In genomic region chr2:234335676-234336228, GRCh38 we compare ENCODE assay signal across 8 cellular contexts.
DNase-seq lines count a peak whose midpoint lies in the region; ATAC-seq, FAIRE-seq and TF ChIP-seq lines count a peak whose summit lies in the region.

No MANE protein-coding gene starts in this region.

- intact Hi-C loops in endothelial cell of umbilical vein (cut with micrococcal nuclease) = no loop called here
- intact Hi-C loops in Calu3 (cut with micrococcal nuclease; ENCODE audit: unreplicated experiment) = no loop called here

- H3K4me3 Mint-ChIP-seq in naive B cell (peak overlapping the region in 3 of 8 donors; percentile 4 to 40 (median 37)), Calu3 (ENCODE audit: low read depth, unreplicated experiment) (no peak overlapping the region)
- H3K4me3 Mint-ChIP-seq in stimulated activated naive CD8-positive, alpha-beta T cell treated with anti-CD3 and anti-CD28 coated beads, Interleukin-15, Interleukin-2, amounts not matched to agents 100 ng/mL and 50 ng/mL, for 24 hours = peak overlapping the region; percentile 12

- no peak for DNase-seq in activated CD4-positive, CD25-positive, alpha-beta regulatory T cell treated with anti-CD3 and anti-CD28 coated beads, Interleukin-2, amount 50 U/mL, for 72 hours
- peak; percentile 14 to 15 for DNase-seq in activated CD8-positive, alpha-beta memory T cell treated with anti-CD3 and anti-CD28 coated beads for 4 hours (ENCODE audit: low read depth in 2 of 2)
- peak; percentile 13 for DNase-seq in endothelial cell of umbilical vein (ENCODE audit: low read depth, low spot score)
- peak; percentile 56 for DNase-seq in naive B cell
- no peak for DNase-seq in Calu3

- H3K9me3 Mint-ChIP-seq in naive B cell (peaks cover 6 to 21% (median 10%) of the 10 kb centered on the region in 7 donors), Calu3 (ENCODE audit: low read depth, unreplicated experiment) (no peaks in the 10 kb centered on the region)
- peaks cover 12% of the 10 kb centered on the region for H3K9me3 Mint-ChIP-seq in stimulated activated naive CD8-positive, alpha-beta T cell treated with anti-CD3 and anti-CD28 coated beads, Interleukin-15, Interleukin-2, amounts not matched to agents 100 ng/mL and 50 ng/mL, for 24 hours

- CTCF ChIA-PET in endothelial cell of umbilical vein (lab: Charles Lee) (interaction anchor here (0.5 to 1.4 kb wide), 4 partner anchors 11 to 781 kb away, joined by 3 to 4 read pairs (median 3); no protein-coding TSS in a partner anchor), Calu3 (lab: Charles Lee) (no interaction called here)

- H3K27ac Mint-ChIP-seq in naive B cell (peak overlapping the region; percentile 26 to 93 (median 79)), Calu3 (ENCODE audit: unreplicated experiment) (no peak overlapping the region)
- H3K27ac Mint-ChIP-seq in stimulated activated naive CD8-positive, alpha-beta T cell treated with anti-CD3 and anti-CD28 coated beads, Interleukin-15, Interleukin-2, amounts not matched to agents 100 ng/mL and 50 ng/mL, for 24 hours = peak overlapping the region; percentile 86

- H3K4me1 Mint-ChIP-seq in naive B cell (peaks cover 21 to 35% (median 33%) of the 10 kb centered on the region in 3 donors), Calu3 (ENCODE audit: low read depth, unreplicated experiment) (no peaks in the 10 kb centered on the region)
- H3K4me1 Mint-ChIP-seq in stimulated activated naive CD8-positive, alpha-beta T cell treated with anti-CD3 and anti-CD28 coated beads, Interleukin-15, Interleukin-2, amounts not matched to agents 100 ng/mL and 50 ng/mL, for 24 hours (ENCODE audit: low read depth) = peaks cover 44% of the 10 kb centered on the region

- BruUV-seq in endothelial cell of umbilical vein (replicated peaks; lab: Mats Ljungman, UMichigan) (no TSS peak), Calu3 (replicated peaks; lab: Mats Ljungman, UMichigan) (no TSS peak)

- H3K27me3 Mint-ChIP-seq in naive B cell (peaks cover 29 to 41% (median 39%) of the 10 kb centered on the region in 3 donors), Calu3 (ENCODE audit: unreplicated experiment) (peaks cover 22% of the 10 kb centered on the region)
- H3K27me3 Mint-ChIP-seq in stimulated activated naive CD8-positive, alpha-beta T cell treated with anti-CD3 and anti-CD28 coated beads, Interleukin-15, Interleukin-2, amounts not matched to agents 100 ng/mL and 50 ng/mL, for 24 hours = no peaks in the 10 kb centered on the region

- no peaks in the 10 kb centered on the region for H4K20me1 ChIP-seq in endothelial cell of umbilical vein (replicated peaks; ENCODE audit: control insufficient read depth, extremely low read depth, insufficient read depth, low read length)

- H3K27me3 ChIP-seq in endothelial cell of umbilical vein (ENCODE audit: control insufficient read depth in 2 of 2, insufficient read depth in 2 of 2, low read length in 2 of 2) = no peaks in the 10 kb centered on the region

- H3K27ac ChIP-seq in endothelial cell of umbilical vein (ENCODE audit: insufficient read depth, low read depth, low read length) = no peak overlapping the region

- ATAC-seq in activated CD4-positive, CD25-positive, alpha-beta regulatory T cell treated with anti-CD3 and anti-CD28 coated beads, Interleukin-2, amount 50 U/mL, for 24 hours = peak; percentile 61 to 66
- peak; percentile 87 to 90 for ATAC-seq in naive B cell (ENCODE audit: low read depth in 2 of 2)
- ATAC-seq in GM18517 (IDR thresholded peaks at IDR 0.05; ENCODE audit: unreplicated experiment) = no peak

- POLR2A ChIA-PET in endothelial cell of umbilical vein (lab: Charles Lee) = no interaction called here

- peaks cover 11 to 26% of the 10 kb centered on the region in 2 donors for H3K36me3 Mint-ChIP-seq in naive B cell
- H3K36me3 Mint-ChIP-seq in stimulated activated naive CD8-positive, alpha-beta T cell treated with anti-CD3 and anti-CD28 coated beads, Interleukin-15, Interleukin-2, amounts not matched to agents 100 ng/mL and 50 ng/mL, for 24 hours (ENCODE audit: low read depth) = peaks cover 5% of the 10 kb centered on the region
- no peaks in the 10 kb centered on the region for H3K36me3 Mint-ChIP-seq in Calu3 (ENCODE audit: insufficient read depth, unreplicated experiment)

- no peaks in the 10 kb centered on the region for H3K36me3 ChIP-seq in endothelial cell of umbilical vein (ENCODE audit: control insufficient read depth in 2 of 2, extremely low read depth in 1 of 2, insufficient read depth in 2 of 2, low read length in 2 of 2)

- H2AFZ ChIP-seq in endothelial cell of umbilical vein (ENCODE audit: low read depth, low read length) = no peak overlapping the region

- no peak overlapping the region for H3K9ac ChIP-seq in endothelial cell of umbilical vein (replicated peaks; ENCODE audit: extremely low read depth, insufficient read depth, low read length)

- no peaks in the 10 kb centered on the region for H3K79me2 ChIP-seq in endothelial cell of umbilical vein (ENCODE audit: control insufficient read depth, insufficient read depth, low read length)

- no peak for TF ChIP-seq CTCF in endothelial cell of umbilical vein (IDR thresholded peaks at IDR 0.05; ENCODE audit: extremely low read depth in 1 of 2, insufficient read depth in 1 of 2, low read depth in 1 of 2, low read length in 2 of 2)
- TF ChIP-seq CTCF in Calu3 (IDR thresholded peaks at IDR 0.05; ENCODE audit: unreplicated experiment) = no peak

- no peaks in the 10 kb centered on the region for H3K4me1 ChIP-seq in endothelial cell of umbilical vein (ENCODE audit: control insufficient read depth, extremely low read depth, insufficient read depth, low read length)

- no peak for TF ChIP-seq POLR2A in endothelial cell of umbilical vein (IDR thresholded peaks at IDR 0.05; ENCODE audit: low read depth, low read length)

- H3K4me3 ChIP-seq in endothelial cell of umbilical vein (replicated peaks in 1 of 3; ENCODE audit: insufficient read depth in 1 of 3, low read depth in 1 of 3, low read length in 3 of 3) = no peak overlapping the region

- dilution Hi-C loops in endothelial cell of umbilical vein (cut with MboI; ENCODE audit: extremely low pct_ligation_motif_present, low sequenced_read_pairs) = no loop called here

- no peak for FAIRE-seq in endothelial cell of umbilical vein (lab: Jason Lieb, UNC)

- no peaks in the 10 kb centered on the region for H3K9me3 ChIP-seq in endothelial cell of umbilical vein (replicated peaks; ENCODE audit: control insufficient read depth, insufficient read depth, low read length)

- no peak overlapping the region for H3K4me2 ChIP-seq in endothelial cell of umbilical vein (ENCODE audit: insufficient read depth, low read length)

- H3K9me1 ChIP-seq in endothelial cell of umbilical vein (replicated peaks; ENCODE audit: control insufficient read depth, extremely low read depth, insufficient read depth, low read length) = no peaks in the 10 kb centered on the region

TF ChIP-seq in endothelial cell of umbilical vein, 7 proteins besides CTCF, POLR2A, EP300 and RAD21:
- no peak for TF ChIP-seq GATA2 (IDR thresholded peaks at IDR 0.05; ENCODE audit: insufficient read depth, insufficient read length, low read depth, low read length)
- no peak for TF ChIP-seq FOS (IDR thresholded peaks at IDR 0.05; ENCODE audit: borderline replicate concordance, insufficient read depth, low read length)
- no peak for TF ChIP-seq EZH2 (IDR thresholded peaks at IDR 0.05; ENCODE audit: borderline replicate concordance, low read depth, low read length, severe bottlenecking)
- no peak for TF ChIP-seq MYC (IDR thresholded peaks at IDR 0.05; ENCODE audit: low read depth, low read length)
- TF ChIP-seq POLR2AphosphoS5 (IDR thresholded peaks at IDR 0.05; ENCODE audit: insufficient read depth, low read depth, low read length) = no peak
- no peak for TF ChIP-seq JUN (IDR thresholded peaks at IDR 0.05; ENCODE audit: borderline replicate concordance, insufficient read depth, insufficient read length, low read depth)
- TF ChIP-seq MAX (IDR thresholded peaks at IDR 0.05; ENCODE audit: insufficient read depth, insufficient read length) = no peak
TF ChIP-seq in endothelial cell of umbilical vein: peak in this region for 0.

Comparison
In these comparisons a context has a peak if more than half of its experiments do, and no peak if none do; other contexts are left out.
1. DNase-seq: peak in activated CD8-positive, alpha-beta memory T cell treated with anti-CD3 and anti-CD28 coated beads for 4 hours (2 of 2), endothelial cell of umbilical vein (single experiment) and naive B cell (single experiment); none in activated CD4-positive, CD25-positive, alpha-beta regulatory T cell treated with anti-CD3 and anti-CD28 coated beads, Interleukin-2, amount 50 U/mL, for 72 hours (single experiment) and Calu3 (single experiment).